21 cellular contexts compared by ENCODE assay signal in the genomic region with DNA sequence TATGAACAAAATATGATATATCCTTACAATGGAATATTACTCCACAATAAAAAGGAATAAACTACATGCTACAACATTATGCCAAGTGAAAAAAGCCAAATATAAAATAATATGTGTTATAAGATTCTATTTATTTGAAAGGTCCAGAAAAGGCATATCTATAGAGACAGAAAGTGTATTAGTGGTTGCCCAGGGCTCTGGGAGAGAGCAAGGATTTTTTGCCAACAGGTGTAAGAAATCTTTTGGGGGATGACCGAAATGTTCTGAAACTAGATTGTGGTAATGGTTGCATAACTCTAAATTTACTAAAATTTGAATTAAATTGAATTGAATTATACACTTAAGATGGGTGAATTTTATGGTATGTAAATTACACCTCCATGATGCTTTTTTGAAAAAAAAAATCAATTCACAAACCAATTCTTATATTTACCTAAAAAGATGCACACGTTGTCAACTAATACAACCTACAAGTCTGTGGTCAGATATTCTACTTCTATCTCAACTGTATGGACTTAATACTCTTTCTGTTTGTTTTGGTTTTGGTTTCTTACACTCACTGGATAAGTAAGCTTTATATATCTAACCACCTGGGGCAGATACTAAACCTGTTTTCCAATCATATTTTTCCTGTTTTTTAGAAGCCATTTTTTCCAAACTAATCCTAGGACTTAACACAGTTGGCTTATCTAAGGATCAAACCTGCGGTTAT.
"Had no signal": no experiment of that assay in that cellular context is flagged by ENCODE, and none has a peak within 500 bp of the region (broad histone marks: within the 10 kb centered on the region; RNA-seq: fewer than 3 reads in every experiment).

No MANE protein-coding gene starts in this region.

- H3K4me1 Mint-ChIP-seq: activated CD4-positive, alpha-beta T cell treated with anti-CD3 and anti-CD28 coated beads, Interleukin-2, amount 10 ng/mL, durations not matched to agents 24 days and 14 days had no signal

- H3K27ac Mint-ChIP-seq: activated CD4-positive, alpha-beta T cell treated with anti-CD3 and anti-CD28 coated beads, Interleukin-2, amount 10 ng/mL, durations not matched to agents 24 days and 14 days; activated CD8-positive, alpha-beta T cell treated with anti-CD3 and anti-CD28 coated beads, Interleukin-2, amount 10 ng/mL, durations not matched to agents 7 days and 5 days; activated naive CD4-positive, alpha-beta T cell treated with anti-CD3 and anti-CD28 coated beads for 36 hours; activated T-cell treated with anti-CD3 and anti-CD28 coated beads, Interleukin-2, amount 50 U/mL, for 24 hours had no signal

- DNase-seq: activated CD4-positive, alpha-beta T cell treated with anti-CD3 and anti-CD28 coated beads, Interleukin-2, amount 10 ng/mL, durations not matched to agents 24 days and 14 days; activated CD8-positive, alpha-beta T cell treated with anti-CD3 and anti-CD28 coated beads, Interleukin-2, amount 10 ng/mL, durations not matched to agents 7 days and 5 days; activated naive CD4-positive, alpha-beta T cell treated with anti-CD3 and anti-CD28 coated beads for 36 hours; activated T-cell treated with anti-CD3 and anti-CD28 coated beads, Interleukin-2, amount 50 U/mL, for 24 hours; body of pancreas; dorsolateral prefrontal cortex; foreskin fibroblast; hippocampal formation; kidney; posterior cingulate gyrus; retina; stimulated activated CD4-positive, alpha-beta T cell treated with anti-CD3 and anti-CD28 coated beads, Interleukin-12 subunit alpha, Interleukin-12 subunit beta, amount 100 ng/mL, for 4 hours; stimulated activated CD4-positive, alpha-beta T cell treated with anti-CD3 and anti-CD28 coated beads, Interleukin-1b, Interleukin-23, amount 100 ng/mL, for 48 hours; stimulated activated CD8-positive, alpha-beta memory T cell treated with anti-CD3 and anti-CD28 coated beads, Interleukin-4, amount 100 ng/mL, for 48 hours; stimulated activated naive CD4-positive, alpha-beta T cell; T1000 had no signal

- H3K27me3 Mint-ChIP-seq: activated T-cell treated with anti-CD3 and anti-CD28 coated beads, Interleukin-2, amount 50 U/mL, for 24 hours had no signal

- H3K9me3 Mint-ChIP-seq: activated CD4-positive, alpha-beta T cell treated with anti-CD3 and anti-CD28 coated beads, Interleukin-2, amount 10 ng/mL, durations not matched to agents 24 days and 14 days; activated naive CD4-positive, alpha-beta T cell treated with anti-CD3 and anti-CD28 coated beads for 36 hours; activated T-cell treated with anti-CD3 and anti-CD28 coated beads, Interleukin-2, amount 50 U/mL, for 24 hours had no signal

- FAIRE-seq: colon, kidney had no signal

- H3K4me3 Mint-ChIP-seq: activated CD4-positive, alpha-beta T cell treated with anti-CD3 and anti-CD28 coated beads, Interleukin-2, amount 10 ng/mL, durations not matched to agents 24 days and 14 days; activated CD8-positive, alpha-beta T cell treated with anti-CD3 and anti-CD28 coated beads, Interleukin-2, amount 10 ng/mL, durations not matched to agents 7 days and 5 days; activated naive CD4-positive, alpha-beta T cell treated with anti-CD3 and anti-CD28 coated beads for 36 hours; activated T-cell treated with anti-CD3 and anti-CD28 coated beads, Interleukin-2, amount 50 U/mL, for 24 hours; nephron had no signal

- H3K4me1 ChIP-seq: body of pancreas had no signal

- H3K9me3 ChIP-seq: body of pancreas had no signal

- H3K27me3 ChIP-seq: body of pancreas, dorsolateral prefrontal cortex had no signal

- H3K27ac ChIP-seq: body of pancreas, epithelial cell of prostate had no signal

- ATAC-seq: activated CD8-positive, alpha-beta T cell treated with anti-CD3 and anti-CD28 coated beads, Interleukin-2, amount 10 ng/mL, durations not matched to agents 7 days and 5 days; body of pancreas; left lobe of liver had no signal

- H3K4me3 ChIP-seq: body of pancreas, dorsolateral prefrontal cortex, lung had no signal
